9 cellular contexts compared by ENCODE assay signal in the genomic region with DNA sequence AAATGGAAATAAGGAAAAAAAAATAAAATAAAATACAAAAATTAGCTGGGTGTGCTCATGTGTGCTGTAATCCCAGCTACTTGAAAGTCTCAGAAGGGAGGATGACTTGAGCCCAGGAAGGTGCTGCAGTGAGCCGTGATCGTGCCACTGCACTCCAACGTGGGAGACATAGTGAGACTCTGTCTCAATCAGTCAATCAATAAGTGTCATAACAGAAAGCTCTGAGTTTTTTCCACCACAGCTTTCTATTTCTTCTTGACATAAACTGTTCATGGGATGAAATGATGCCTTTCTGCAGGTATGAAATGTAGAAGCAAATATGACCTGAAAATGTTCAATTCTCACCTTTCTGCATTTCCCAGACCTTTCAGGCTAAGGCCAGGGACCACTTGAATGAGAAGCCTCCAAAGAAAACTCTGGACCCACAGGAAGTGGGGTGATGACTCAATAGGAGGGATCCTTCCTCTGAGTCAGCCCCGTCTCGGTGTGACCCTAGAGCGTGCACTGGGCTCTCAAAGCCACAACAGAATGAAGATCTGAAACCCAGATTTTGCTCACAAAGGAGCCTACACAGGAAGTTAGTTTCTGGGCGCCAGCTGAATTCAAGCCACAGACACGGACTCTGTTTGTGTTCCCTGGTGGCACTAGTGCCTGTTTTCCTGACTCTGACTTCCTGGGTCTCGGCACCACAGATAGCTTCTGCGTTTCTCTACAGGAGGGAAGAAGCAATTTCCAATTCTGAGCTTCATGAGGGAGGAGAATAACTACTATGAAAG.
A peak's percentile ranks its signal among the peaks of the same experiment; 100 is the strongest.
DNase-seq lines count a peak whose midpoint lies in the region; ATAC-seq and TF ChIP-seq lines count a peak whose summit lies in the region.
"Had no signal": no experiment of that assay in that cellular context is flagged by ENCODE, and none has a peak within 500 bp of the region (broad histone marks: within the 10 kb centered on the region; RNA-seq: fewer than 3 reads in every experiment).

No MANE protein-coding gene starts in this region.

- peak overlapping the region; percentile 48 for H2AFZ ChIP-seq in HCT116 (ENCODE audit: low read depth, low read length, poor library complexity, severe bottlenecking)

- H3K9ac ChIP-seq in HCT116 (ENCODE audit: low read length), result peak overlapping the region; percentile 51

- H4K20me1 ChIP-seq in HCT116 (ENCODE audit: insufficient read depth), result no peaks in the 10 kb centered on the region

- intact Hi-C loops in HCT116 (cut with micrococcal nuclease) (no loop called here), testis (cut with DNase I; ENCODE audit: low total_unique reads) (no loop called here)

- H3K36me3 ChIP-seq in HCT116 (ENCODE audit: control insufficient read depth in 1 of 2, insufficient read depth in 2 of 2, low read length in 2 of 2), result no peaks in the 10 kb centered on the region
- no peaks in the 10 kb centered on the region for H3K36me3 ChIP-seq in testis (ENCODE audit: low read depth, missing control alignments)

- CTCF ChIA-PET in HCT116 (lab: Charles Lee), result interaction anchor here (0.7 to 1.3 kb wide), 2 partner anchors 59 to 194 kb away, joined by 3 to 5 read pairs; no protein-coding TSS in a partner anchor

- no peaks in the 10 kb centered on the region for H3K79me2 ChIP-seq in HCT116 (ENCODE audit: insufficient read depth, low read length)

- H3K27me3 ChIP-seq in HCT116 (ENCODE audit: insufficient read depth, low read length) (no peaks in the 10 kb centered on the region), testis (no peaks in the 10 kb centered on the region)

- TF ChIP-seq CTCF in HCT116 (IDR thresholded peaks at IDR 0.05 in 2 of 3, conservative IDR thresholded peaks at IDR 0.05 in 1 of 3; ENCODE audit: borderline replicate concordance in 1 of 3, insufficient read depth in 1 of 3, low read depth in 2 of 3, low read length in 2 of 3) (no peak), epithelial cell of proximal tubule (conservative IDR thresholded peaks at IDR 0.05; ENCODE audit: low read depth, low read length) (no peak), testis (IDR thresholded peaks at IDR 0.05) (no peak)

- no peak for TF ChIP-seq POLR2A in HCT116 (IDR thresholded peaks at IDR 0.05; ENCODE audit: borderline replicate concordance, extremely low read depth, insufficient read depth, insufficient read length)
- TF ChIP-seq POLR2A in testis (IDR thresholded peaks at IDR 0.05), result no peak

- TF ChIP-seq RAD21 in HCT116 (IDR thresholded peaks at IDR 0.05; ENCODE audit: low read depth), result no peak

- WGBS in testis, 2 donors, result 76 to 79% methylated on average over 10 of the region's 10 CpGs

- no peaks in the 10 kb centered on the region for H3K9me3 ChIP-seq in HCT116 (ENCODE audit: control insufficient read depth in 1 of 2, insufficient read depth in 1 of 2, low read depth in 1 of 2, low read length in 2 of 2)
- H3K9me3 ChIP-seq in testis, result no peaks in the 10 kb centered on the region

- POLR2A ChIA-PET in HCT116 (lab: Charles Lee), result no interaction called here

- in situ Hi-C loops in G401 (cut with HindIII; ENCODE audit: low sequenced_read_pairs), result no loop called here

- H3K4me1 ChIP-seq in HCT116 (ENCODE audit: control insufficient read depth in 1 of 2, insufficient read depth in 2 of 2, low read length in 2 of 2), result peaks cover 27 to 39% of the 10 kb centered on the region in 2 experiments
- H3K4me1 ChIP-seq in testis, result no peaks in the 10 kb centered on the region

- DNase-seq in G401 (ENCODE audit: low spot score) (peak; percentile 48), HCT116 (ENCODE audit: low read depth, low spot score) (peak; percentile 79), NAMALWA (ENCODE audit: low spot score) (peak; percentile 72), epithelial cell of proximal tubule (ENCODE audit: low read depth) (peak; percentile 26), occipital lobe (lab: John Stamatoyannopoulos, UW) (peak; percentile 37), testis (peak; percentile 42), NCI-H146 treated with DMSO at 0.1 percent for 48 hours (lab: John Stamatoyannopoulos, UW; ENCODE audit: unreplicated experiment) (no peak)
- DNase-seq in activated CD8-positive, alpha-beta memory T cell treated with anti-CD3 and anti-CD28 coated beads for 24 hours, result peak; percentile 82

- peak overlapping the region; percentile 14 to 50 for H3K4me3 ChIP-seq in HCT116 (replicated peaks in 1 of 2; ENCODE audit: low read depth in 1 of 2, low read length in 2 of 2)
- no peak overlapping the region for H3K4me3 ChIP-seq in epithelial cell of proximal tubule (ENCODE audit: low read depth, low read length)
- no peak overlapping the region for H3K4me3 ChIP-seq in testis

- H3K9me2 ChIP-seq in HCT116 (ENCODE audit: insufficient read depth), result no peaks in the 10 kb centered on the region

- no TSS peak for BruUV-seq in HCT116 (replicated peaks; lab: Mats Ljungman, UMichigan)

- H3K4me2 ChIP-seq in HCT116 (ENCODE audit: low read length), result peak overlapping the region; percentile 78

- peak; percentile 95 for ATAC-seq in HCT116

- H3K27ac ChIP-seq in HCT116 (ENCODE audit: low read depth, low read length) (peak overlapping the region; percentile 79), testis (no peak overlapping the region)
- H3K27ac ChIP-seq: VCaP had no signal

- RAD21 ChIA-PET in HCT116 (lab: Charles Lee; ENCODE audit: low non-redundant PET in 1 of 2, low total read pairs in 2 of 2, uncharacterized antibody in 2 of 2, unreplicated experiment in 2 of 2), result interaction anchor here in 1 of 2 experiments (0.6 kb wide), 1 partner anchor 1078 kb away, joined by 3 read pairs; no protein-coding TSS in a partner anchor

TF ChIP-seq in HCT116, 20 proteins besides CTCF, POLR2A, EP300 and RAD21 (continues in another document):
- TF ChIP-seq, protein P1, sequence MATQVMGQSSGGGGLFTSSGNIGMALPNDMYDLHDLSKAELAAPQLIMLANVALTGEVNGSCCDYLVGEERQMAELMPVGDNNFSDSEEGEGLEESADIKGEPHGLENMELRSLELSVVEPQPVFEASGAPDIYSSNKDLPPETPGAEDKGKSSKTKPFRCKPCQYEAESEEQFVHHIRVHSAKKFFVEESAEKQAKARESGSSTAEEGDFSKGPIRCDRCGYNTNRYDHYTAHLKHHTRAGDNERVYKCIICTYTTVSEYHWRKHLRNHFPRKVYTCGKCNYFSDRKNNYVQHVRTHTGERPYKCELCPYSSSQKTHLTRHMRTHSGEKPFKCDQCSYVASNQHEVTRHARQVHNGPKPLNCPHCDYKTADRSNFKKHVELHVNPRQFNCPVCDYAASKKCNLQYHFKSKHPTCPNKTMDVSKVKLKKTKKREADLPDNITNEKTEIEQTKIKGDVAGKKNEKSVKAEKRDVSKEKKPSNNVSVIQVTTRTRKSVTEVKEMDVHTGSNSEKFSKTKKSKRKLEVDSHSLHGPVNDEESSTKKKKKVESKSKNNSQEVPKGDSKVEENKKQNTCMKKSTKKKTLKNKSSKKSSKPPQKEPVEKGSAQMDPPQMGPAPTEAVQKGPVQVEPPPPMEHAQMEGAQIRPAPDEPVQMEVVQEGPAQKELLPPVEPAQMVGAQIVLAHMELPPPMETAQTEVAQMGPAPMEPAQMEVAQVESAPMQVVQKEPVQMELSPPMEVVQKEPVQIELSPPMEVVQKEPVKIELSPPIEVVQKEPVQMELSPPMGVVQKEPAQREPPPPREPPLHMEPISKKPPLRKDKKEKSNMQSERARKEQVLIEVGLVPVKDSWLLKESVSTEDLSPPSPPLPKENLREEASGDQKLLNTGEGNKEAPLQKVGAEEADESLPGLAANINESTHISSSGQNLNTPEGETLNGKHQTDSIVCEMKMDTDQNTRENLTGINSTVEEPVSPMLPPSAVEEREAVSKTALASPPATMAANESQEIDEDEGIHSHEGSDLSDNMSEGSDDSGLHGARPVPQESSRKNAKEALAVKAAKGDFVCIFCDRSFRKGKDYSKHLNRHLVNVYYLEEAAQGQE (IDR thresholded peaks at IDR 0.05; ENCODE audit: low read depth), result no peak
- peak; percentile 87 for TF ChIP-seq SP1 (IDR thresholded peaks at IDR 0.05; ENCODE audit: low read depth)
- TF ChIP-seq JUND (IDR thresholded peaks at IDR 0.05), result peak; percentile 95
- no peak for TF ChIP-seq SRF (IDR thresholded peaks at IDR 0.05; ENCODE audit: low read depth)
- no peak for TF ChIP-seq ZNF274 (IDR thresholded peaks at IDR 0.05; ENCODE audit: low read depth, low read length)
- peak; percentile 52; the same call in 1 of the 2 replicates for TF ChIP-seq POLR2AphosphoS5 (IDR thresholded peaks at IDR 0.05; ENCODE audit: low read depth, low read length)
- peak; percentile 59; the same call in 1 of the 2 replicates for TF ChIP-seq CBX3 (IDR thresholded peaks at IDR 0.05; ENCODE audit: low read depth)
- peak; percentile 44; the same call in 1 of the 2 replicates for TF ChIP-seq SIN3A (IDR thresholded peaks at IDR 0.05; ENCODE audit: low read depth)
- TF ChIP-seq YY1 (IDR thresholded peaks at IDR 0.05; ENCODE audit: extremely low read depth, insufficient replicate concordance, low read depth, low read length), result no peak
- TF ChIP-seq, protein P2, sequence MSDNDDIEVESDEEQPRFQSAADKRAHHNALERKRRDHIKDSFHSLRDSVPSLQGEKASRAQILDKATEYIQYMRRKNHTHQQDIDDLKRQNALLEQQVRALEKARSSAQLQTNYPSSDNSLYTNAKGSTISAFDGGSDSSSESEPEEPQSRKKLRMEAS (IDR thresholded peaks at IDR 0.05), result peak; percentile 62; the same call in 1 of the 2 replicates
- TF ChIP-seq ELF1 (IDR thresholded peaks at IDR 0.05; ENCODE audit: borderline replicate concordance, low read depth), result peak; percentile 26; the same call in 1 of the 2 replicates
- TF ChIP-seq TCF7L2 (IDR thresholded peaks at IDR 0.05; ENCODE audit: borderline replicate concordance, extremely low read depth, insufficient read depth, insufficient read length), result peak; percentile 64
- TF ChIP-seq EZH2phosphoT487 (IDR thresholded peaks at IDR 0.05; ENCODE audit: borderline replicate concordance), result no peak
- no peak for TF ChIP-seq EGR1 (IDR thresholded peaks at IDR 0.05; ENCODE audit: low read depth)
- TF ChIP-seq, protein P3, sequence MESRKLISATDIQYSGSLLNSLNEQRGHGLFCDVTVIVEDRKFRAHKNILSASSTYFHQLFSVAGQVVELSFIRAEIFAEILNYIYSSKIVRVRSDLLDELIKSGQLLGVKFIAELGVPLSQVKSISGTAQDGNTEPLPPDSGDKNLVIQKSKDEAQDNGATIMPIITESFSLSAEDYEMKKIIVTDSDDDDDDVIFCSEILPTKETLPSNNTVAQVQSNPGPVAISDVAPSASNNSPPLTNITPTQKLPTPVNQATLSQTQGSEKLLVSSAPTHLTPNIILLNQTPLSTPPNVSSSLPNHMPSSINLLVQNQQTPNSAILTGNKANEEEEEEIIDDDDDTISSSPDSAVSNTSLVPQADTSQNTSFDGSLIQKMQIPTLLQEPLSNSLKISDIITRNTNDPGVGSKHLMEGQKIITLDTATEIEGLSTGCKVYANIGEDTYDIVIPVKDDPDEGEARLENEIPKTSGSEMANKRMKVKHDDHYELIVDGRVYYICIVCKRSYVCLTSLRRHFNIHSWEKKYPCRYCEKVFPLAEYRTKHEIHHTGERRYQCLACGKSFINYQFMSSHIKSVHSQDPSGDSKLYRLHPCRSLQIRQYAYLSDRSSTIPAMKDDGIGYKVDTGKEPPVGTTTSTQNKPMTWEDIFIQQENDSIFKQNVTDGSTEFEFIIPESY (IDR thresholded peaks at IDR 0.05; ENCODE audit: extremely low read depth, insufficient replicate concordance, low read length), result peak; percentile 61

Comparison
In these comparisons a context has a peak if more than half of its experiments do, and no peak if none do; other contexts are left out.
1. H3K4me3 ChIP-seq: peak in HCT116 (2 of 2); none in epithelial cell of proximal tubule (single experiment) and testis (0 of 2).